19 cellular contexts compared by ENCODE assay signal in genomic region chr1:176188604-176189003, GRCh38. TPM values are rescaled to one million over a fixed set of nuclear protein-coding genes. Genes with fewer than 3 reads are reported as not detected.
DNase-seq lines count a peak whose midpoint lies in the region; ATAC-seq and TF ChIP-seq lines count a peak whose summit lies in the region.
"Had no signal": no experiment of that assay in that cellular context is flagged by ENCODE, and none has a peak within 500 bp of the region (broad histone marks: within the 10 kb centered on the region; RNA-seq: fewer than 3 reads in every experiment).

No MANE protein-coding gene starts in this region.

- no peak for DNase-seq in activated T-cell treated with anti-CD3 and anti-CD28 coated beads, Interleukin-2, amount 50 U/mL, for 24 hours
- DNase-seq in activated T-cell treated with anti-CD3 and anti-CD28 coated beads, Interleukin-2, amount 50 U/mL, for 48 hours: no peak
- no peak for DNase-seq in endothelial cell (ENCODE audit: low spot score)
- no peak for DNase-seq in neuronal stem cell (ENCODE audit: low spot score)
- DNase-seq in T-helper 2 cell: no peak
- no peak for DNase-seq in medulla oblongata (ENCODE audit: extremely low spot score)
- DNase-seq: 8988T; Calu3; CD4-positive, CD25-positive, alpha-beta regulatory T cell; GF-D8; GOT3; KG1; MV-4-11; NCI-H1694 treated with DMSO at 0.1 percent for 48 hours; NCI-H774; Right ventricle myocardium superior had no signal

- no peak overlapping the region for H2BK120ac ChIP-seq in neuronal stem cell (ENCODE audit: low read depth, low read length)

- no peak overlapping the region for H4K8ac ChIP-seq in neuronal stem cell (ENCODE audit: low read depth, low read length)

- no peak overlapping the region for H3K4me3 Mint-ChIP-seq in activated T-cell treated with anti-CD3 and anti-CD28 coated beads, Interleukin-2, amount 50 U/mL, for 24 hours
- H3K4me3 Mint-ChIP-seq in IgD-negative memory B cell (peak overlapping the region in 2 of 4 donors; percentile 51 to 74), endothelial cell (ENCODE audit: unreplicated experiment) (no peak overlapping the region)
- H3K4me3 Mint-ChIP-seq: B cell had no signal

- TF ChIP-seq CTCF in endothelial cell (IDR thresholded peaks at IDR 0.05; ENCODE audit: unreplicated experiment): no peak

- no peak overlapping the region for H2BK5ac ChIP-seq in neuronal stem cell (ENCODE audit: low read length)

- no peak overlapping the region for H2AFZ ChIP-seq in neuronal stem cell (ENCODE audit: low read length)

- no peak overlapping the region for H2BK15ac ChIP-seq in neuronal stem cell (ENCODE audit: low read length)

- peak overlapping the region; percentile 50 for H3K27ac Mint-ChIP-seq in activated T-cell treated with anti-CD3 and anti-CD28 coated beads, Interleukin-2, amount 50 U/mL, for 24 hours
- peak overlapping the region in 2 of 3 donors; percentile 34 to 47 for H3K27ac Mint-ChIP-seq in IgD-negative memory B cell
- peak overlapping the region; percentile 58 for H3K27ac Mint-ChIP-seq in endothelial cell (ENCODE audit: unreplicated experiment)
- H3K27ac Mint-ChIP-seq: B cell had no signal

- H3K4me3 ChIP-seq in neuronal stem cell (ENCODE audit: low read length in 2 of 2): no peak overlapping the region

- H4K91ac ChIP-seq in neuronal stem cell (ENCODE audit: low read depth, low read length, poor library complexity): no peak overlapping the region

- H3K4ac ChIP-seq in neuronal stem cell (ENCODE audit: low read length): no peak overlapping the region

- peaks cover 0 to 9% of the 10 kb centered on the region in 2 donors for H3K9me3 ChIP-seq in neuronal stem cell (replicated peaks in 1 of 2; ENCODE audit: control insufficient read depth in 2 of 2, insufficient read depth in 1 of 2, low read depth in 1 of 2, low read length in 2 of 2)

- peak overlapping the region; percentile 75 for H3K27ac ChIP-seq in neuronal stem cell (replicated peaks; ENCODE audit: low read length)

- peaks cover 34% of the 10 kb centered on the region for H3K36me3 Mint-ChIP-seq in activated T-cell treated with anti-CD3 and anti-CD28 coated beads, Interleukin-2, amount 50 U/mL, for 24 hours (ENCODE audit: low read depth)
- H3K36me3 Mint-ChIP-seq in IgD-negative memory B cell: peaks cover 17% of the 10 kb centered on the region
- H3K36me3 Mint-ChIP-seq in endothelial cell (ENCODE audit: low read depth, unreplicated experiment): no peaks in the 10 kb centered on the region

- no peaks in the 10 kb centered on the region for H3K9me3 Mint-ChIP-seq in activated T-cell treated with anti-CD3 and anti-CD28 coated beads, Interleukin-2, amount 50 U/mL, for 24 hours
- no peaks in the 10 kb centered on the region for H3K9me3 Mint-ChIP-seq in IgD-negative memory B cell
- H3K9me3 Mint-ChIP-seq in endothelial cell (ENCODE audit: unreplicated experiment): no peaks in the 10 kb centered on the region

- H3K18ac ChIP-seq in neuronal stem cell (ENCODE audit: low read length): no peak overlapping the region

- no peak overlapping the region for H3K4me2 ChIP-seq in neuronal stem cell (ENCODE audit: insufficient read depth, low read length, poor library complexity, severe bottlenecking)

- H3K4me1 Mint-ChIP-seq in activated T-cell treated with anti-CD3 and anti-CD28 coated beads, Interleukin-2, amount 50 U/mL, for 24 hours (ENCODE audit: low read depth): peaks cover 85% of the 10 kb centered on the region
- H3K4me1 Mint-ChIP-seq in IgD-negative memory B cell: peaks cover 50 to 68% (median 60%) of the 10 kb centered on the region in 3 donors
- peaks cover 14% of the 10 kb centered on the region for H3K4me1 Mint-ChIP-seq in endothelial cell (ENCODE audit: unreplicated experiment)

- ATAC-seq in GM21619 (IDR thresholded peaks at IDR 0.05; ENCODE audit: unreplicated experiment): no peak

- no peak overlapping the region for H2AK5ac ChIP-seq in neuronal stem cell (ENCODE audit: low read depth, low read length)

- H2BK12ac ChIP-seq in neuronal stem cell (ENCODE audit: low read length): no peak overlapping the region

- H3K23ac ChIP-seq in neuronal stem cell (ENCODE audit: low read depth, low read length, poor library complexity): no peak overlapping the region

- H3K27me3 Mint-ChIP-seq in activated T-cell treated with anti-CD3 and anti-CD28 coated beads, Interleukin-2, amount 50 U/mL, for 24 hours: no peaks in the 10 kb centered on the region
- H3K27me3 Mint-ChIP-seq in IgD-negative memory B cell: no peaks in the 10 kb centered on the region
- peaks cover 2% of the 10 kb centered on the region for H3K27me3 Mint-ChIP-seq in endothelial cell (ENCODE audit: unreplicated experiment)
- H3K27me3 Mint-ChIP-seq: B cell; CD4-positive, CD25-positive, alpha-beta regulatory T cell had no signal

- no peaks in the 10 kb centered on the region for H3K27me3 ChIP-seq in neuronal stem cell (ENCODE audit: control insufficient read depth in 3 of 3, insufficient read depth in 3 of 3, low read depth in 1 of 3, low read length in 3 of 3)

- H3K9ac ChIP-seq in neuronal stem cell (ENCODE audit: low read depth, low read length, poor library complexity): no peak overlapping the region

- H3K14ac ChIP-seq in neuronal stem cell (ENCODE audit: low read length): no peak overlapping the region

- H3K79me1 ChIP-seq in neuronal stem cell (ENCODE audit: low read depth, low read length): no peaks in the 10 kb centered on the region

- WGBS in neuronal stem cell (ENCODE audit: extremely low coverage in 2 of 2, insufficient read length in 2 of 2, insufficient replicate concordance in 1 of 2), 2 donors: no CpG with 5 or more reads among the region's 2 CpGs

- peaks cover 0 to 7% of the 10 kb centered on the region in 2 donors for H3K36me3 ChIP-seq in neuronal stem cell (replicated peaks in 1 of 2; ENCODE audit: control insufficient read depth in 2 of 2, insufficient read depth in 2 of 2, low read length in 2 of 2)

- peaks cover 0 to 6% of the 10 kb centered on the region in 2 donors for H3K4me1 ChIP-seq in neuronal stem cell (ENCODE audit: control insufficient read depth in 2 of 2, insufficient read depth in 1 of 2, low read depth in 1 of 2, low read length in 2 of 2)

RNA-seq across cellular contexts. Expression of gene COP1, which starts 18.5 kb away (rescaled TPM):
- polyA plus RNA-seq in IgD-negative memory B cell: 33.8 TPM
- total RNA-seq in endothelial cell (ENCODE audit: unreplicated experiment): 64.9 TPM
- 32.6 TPM for polyA plus RNA-seq in neuronal stem cell (2013, experiment 1 of 2)
- polyA plus RNA-seq in neuronal stem cell (2013, experiment 2 of 2): 31.2 TPM
